12 cellular contexts compared by ENCODE assay signal in genomic region chr18:45416168-45416567, GRCh38.
DNase-seq lines count a peak whose midpoint lies in the region; ATAC-seq and TF ChIP-seq lines count a peak whose summit lies in the region.
"Had no signal": no experiment of that assay in that cellular context is flagged by ENCODE, and none has a peak within 500 bp of the region (broad histone marks: within the 10 kb centered on the region; RNA-seq: fewer than 3 reads in every experiment).

No MANE protein-coding gene starts in this region.

- no peak for ATAC-seq in GM19328 (IDR thresholded peaks at IDR 0.05; ENCODE audit: unreplicated experiment)

- no peaks in the 10 kb centered on the region for H3K36me3 Mint-ChIP-seq in activated T-helper 2 cell treated with anti-CD3 and anti-CD28 coated beads, Interferon-gamma antibody, Interleukin-2, Interleukin-4, amounts not matched to agents 10 μg/mL and 5 μg/mL and 100 μg/mL, durations not matched to agents 14 hours and 24 hours and 36 hours (ENCODE audit: low read depth)

- peaks cover 1% of the 10 kb centered on the region for H3K27me3 Mint-ChIP-seq in activated T-helper 2 cell treated with anti-CD3 and anti-CD28 coated beads, Interferon-gamma antibody, Interleukin-2, Interleukin-4, amounts not matched to agents 10 μg/mL and 5 μg/mL and 100 μg/mL, durations not matched to agents 14 hours and 24 hours and 36 hours (ENCODE audit: low read depth)

- no peak for TF ChIP-seq CTCF in kidney epithelial cell (IDR thresholded peaks at IDR 0.05; ENCODE audit: insufficient read depth, low read length, poor library complexity, severe bottlenecking)

- H3K4me3 ChIP-seq in kidney epithelial cell (ENCODE audit: low read depth, low read length) = no peak overlapping the region

- no peak overlapping the region for H3K27ac Mint-ChIP-seq in activated T-helper 2 cell treated with anti-CD3 and anti-CD28 coated beads, Interferon-gamma antibody, Interleukin-2, Interleukin-4, amounts not matched to agents 10 μg/mL and 5 μg/mL and 100 μg/mL, durations not matched to agents 14 hours and 24 hours and 36 hours

- no peaks in the 10 kb centered on the region for H3K4me1 Mint-ChIP-seq in activated T-helper 2 cell treated with anti-CD3 and anti-CD28 coated beads, Interferon-gamma antibody, Interleukin-2, Interleukin-4, amounts not matched to agents 10 μg/mL and 5 μg/mL and 100 μg/mL, durations not matched to agents 14 hours and 24 hours and 36 hours (ENCODE audit: low read depth)

- H3K4me3 Mint-ChIP-seq in activated T-helper 2 cell treated with anti-CD3 and anti-CD28 coated beads, Interferon-gamma antibody, Interleukin-2, Interleukin-4, amounts not matched to agents 10 μg/mL and 5 μg/mL and 100 μg/mL, durations not matched to agents 14 hours and 24 hours and 36 hours (ENCODE audit: low read depth) = no peak overlapping the region

- DNase-seq in COR-L47 (lab: John Stamatoyannopoulos, UW) (peak; percentile 99), NCI-H128 (lab: John Stamatoyannopoulos, UW; ENCODE audit: unreplicated experiment) (peak; percentile 96), SHP77 (lab: John Stamatoyannopoulos, UW) (peak; percentile 52 to 66), kidney epithelial cell (ENCODE audit: low read depth) (peak; percentile 37), T-helper 1 cell (no peak), globus pallidus (ENCODE audit: low spot score) (no peak)
- no peak for DNase-seq in activated T-helper 2 cell treated with anti-CD3 and anti-CD28 coated beads, Interferon-gamma antibody, Interleukin-2, Interleukin-4, amounts not matched to agents 10 μg/mL and 5 μg/mL and 100 μg/mL, durations not matched to agents 14 hours and 24 hours and 36 hours (ENCODE audit: low spot score)
- DNase-seq: activated CD4-positive, alpha-beta T cell treated with anti-CD3 and anti-CD28 coated beads, Interleukin-2, amount 50 U/mL, for 1 hour; activated naive CD4-positive, alpha-beta T cell treated with anti-CD3 and anti-CD28 coated beads, Interleukin-2, amount 50 U/mL, for 16 hours; AML-193; effector CD4-positive, alpha-beta T cell had no signal

- no peaks in the 10 kb centered on the region for H3K27me3 ChIP-seq in kidney epithelial cell (ENCODE audit: control insufficient read depth, insufficient read depth, low read length)

- H3K36me3 ChIP-seq in kidney epithelial cell (ENCODE audit: control insufficient read depth, insufficient read depth, low read length) = no peaks in the 10 kb centered on the region

- intact Hi-C loops in activated T-helper 2 cell treated with anti-CD3 and anti-CD28 coated beads, Interferon-gamma antibody, Interleukin-2, Interleukin-4, amounts not matched to agents 10 μg/mL and 5 μg/mL and 100 μg/mL, durations not matched to agents 14 hours and 24 hours and 36 hours (cut with micrococcal nuclease) = no loop called here

- no peaks in the 10 kb centered on the region for H3K9me3 Mint-ChIP-seq in activated T-helper 2 cell treated with anti-CD3 and anti-CD28 coated beads, Interferon-gamma antibody, Interleukin-2, Interleukin-4, amounts not matched to agents 10 μg/mL and 5 μg/mL and 100 μg/mL, durations not matched to agents 14 hours and 24 hours and 36 hours

Comparison
In these comparisons a context has a peak if more than half of its experiments do, and no peak if none do; other contexts are left out.
1. DNase-seq: peak in COR-L47 (single experiment), NCI-H128 (single experiment), SHP77 (2 of 2) and kidney epithelial cell (single experiment); none in T-helper 1 cell (0 of 5), globus pallidus (single experiment) and activated T-helper 2 cell treated with anti-CD3 and anti-CD28 coated beads, Interferon-gamma antibody, Interleukin-2, Interleukin-4, amounts not matched to agents 10 μg/mL and 5 μg/mL and 100 μg/mL, durations not matched to agents 14 hours and 24 hours and 36 hours (single experiment).